Comparison of ENCODE assay signal across 20 cellular contexts in the genomic region with DNA sequence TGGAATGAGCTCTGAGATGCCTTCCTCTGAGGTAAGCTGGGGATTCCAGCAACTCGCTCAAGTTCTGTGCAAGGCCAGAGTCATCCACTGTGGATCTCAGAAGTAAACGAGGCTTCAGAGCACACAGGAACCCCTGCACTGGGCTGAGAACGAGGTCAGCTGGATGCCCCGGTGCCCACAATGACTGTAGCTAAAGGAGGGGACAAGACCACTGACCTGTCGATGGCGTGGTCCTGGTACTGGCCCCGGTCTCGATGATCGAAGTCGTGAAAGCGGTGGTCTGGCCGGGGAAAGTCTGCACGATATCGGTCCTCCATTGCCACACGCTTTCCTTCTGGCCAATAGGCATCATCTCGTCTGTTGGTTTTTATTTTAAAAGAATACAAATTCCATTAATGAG. TPM values are rescaled to one million over a fixed set of nuclear protein-coding genes. Genes with fewer than 3 reads are reported as not detected.
DNase-seq lines count a peak whose midpoint lies in the region; TF ChIP-seq lines count a peak whose summit lies in the region.
"Had no signal": no experiment of that assay in that cellular context is flagged by ENCODE, and none has a peak within 500 bp of the region (broad histone marks: within the 10 kb centered on the region; RNA-seq: fewer than 3 reads in every experiment).

No MANE protein-coding gene starts in this region.

- H2BK120ac ChIP-seq in mesenchymal stem cell (ENCODE audit: low read depth, low read length) = no peak overlapping the region

- no peak overlapping the region for H3K23ac ChIP-seq in mesenchymal stem cell (ENCODE audit: low read length in 2 of 2)

- H4K91ac ChIP-seq in mesenchymal stem cell (ENCODE audit: low read length) = no peak overlapping the region

- no peak overlapping the region for H3K4ac ChIP-seq in mesenchymal stem cell (ENCODE audit: low read depth in 1 of 2, low read length in 2 of 2)

- no peak overlapping the region for H2BK15ac ChIP-seq in mesenchymal stem cell (ENCODE audit: low read depth, poor library complexity, severe bottlenecking)

- no peak overlapping the region for H3K4me2 ChIP-seq in neural progenitor cell
- no peak overlapping the region for H3K4me2 ChIP-seq in mesenchymal stem cell (ENCODE audit: low read length, poor library complexity, severe bottlenecking)
- H3K4me2 ChIP-seq: GM23338 had no signal

- H2BK5ac ChIP-seq in mesenchymal stem cell (ENCODE audit: low read depth, low read length, poor library complexity, severe bottlenecking) = no peak overlapping the region

- H3K4me3 ChIP-seq in A673 (ENCODE audit: low read depth, low read length, poor library complexity, severe bottlenecking) = no peak overlapping the region
- H3K4me3 ChIP-seq in neural progenitor cell = no peak overlapping the region
- no peak overlapping the region for H3K4me3 ChIP-seq in spleen
- H3K4me3 ChIP-seq in mesenchymal stem cell (ENCODE audit: insufficient read depth in 1 of 2, low read depth in 1 of 2, low read length in 2 of 2) = no peak overlapping the region
- H3K4me3 ChIP-seq: GM23338, HAP-1 had no signal

- H3K4me1 ChIP-seq in A673 (ENCODE audit: insufficient read depth, low read length, poor library complexity, severe bottlenecking) (peaks cover 27% of the 10 kb centered on the region), neural progenitor cell (no peaks in the 10 kb centered on the region), spleen (no peaks in the 10 kb centered on the region), mesenchymal stem cell (ENCODE audit: control insufficient read depth, insufficient read depth, low read depth, low read length) (peaks cover 18% of the 10 kb centered on the region)
- H3K4me1 ChIP-seq: HAP-1 had no signal

- H3K9ac ChIP-seq in neural progenitor cell (no peak overlapping the region), mesenchymal stem cell (ENCODE audit: low read length) (no peak overlapping the region)

- H4K8ac ChIP-seq in mesenchymal stem cell (ENCODE audit: low read length) = no peak overlapping the region

- no peaks in the 10 kb centered on the region for H3K27me3 Mint-ChIP-seq in chondrocyte (ENCODE audit: low read depth)
- no peaks in the 10 kb centered on the region for H3K27me3 Mint-ChIP-seq in neural progenitor cell (ENCODE audit: insufficient read depth, low read depth)
- H3K27me3 Mint-ChIP-seq: CD4-positive, alpha-beta memory T cell had no signal

- H2BK12ac ChIP-seq in mesenchymal stem cell (ENCODE audit: low read length in 2 of 2) = no peak overlapping the region

- no peaks in the 10 kb centered on the region for H3F3A ChIP-seq in neural progenitor cell (ENCODE audit: low read depth)

- no peak overlapping the region for H3K4me3 Mint-ChIP-seq in chondrocyte (ENCODE audit: unreplicated experiment)
- no peak overlapping the region for H3K4me3 Mint-ChIP-seq in neural progenitor cell
- H3K4me3 Mint-ChIP-seq: CD4-positive, alpha-beta memory T cell; GM23338; HFFc6 had no signal

- POLR2A ChIA-PET in A673 (lab: Charles Lee; ENCODE audit: low non-redundant PET) = no interaction called here

- H3K9me3 ChIP-seq in A673 (ENCODE audit: low read depth, low read length, poor library complexity, severe bottlenecking) (no peaks in the 10 kb centered on the region), neural progenitor cell (ENCODE audit: low read depth) (no peaks in the 10 kb centered on the region), spleen (no peaks in the 10 kb centered on the region), mesenchymal stem cell (ENCODE audit: control insufficient read depth, low read length) (no peaks in the 10 kb centered on the region)
- H3K9me3 ChIP-seq: HAP-1 had no signal

- no peak overlapping the region for H2AK5ac ChIP-seq in mesenchymal stem cell (ENCODE audit: low read length, severe bottlenecking)

- peak overlapping the region; percentile 24 for H3K27ac ChIP-seq in A673 (ENCODE audit: low read depth, low read length, poor library complexity, severe bottlenecking)
- H3K27ac ChIP-seq in neural progenitor cell = no peak overlapping the region
- no peak overlapping the region for H3K27ac ChIP-seq in spleen
- no peak overlapping the region for H3K27ac ChIP-seq in mesenchymal stem cell (ENCODE audit: low read length, poor library complexity, severe bottlenecking)
- H3K27ac ChIP-seq: 22Rv1 had no signal

- H4K20me1 ChIP-seq in neural progenitor cell (ENCODE audit: low read depth) = peaks cover 4% of the 10 kb centered on the region

- H3K27ac Mint-ChIP-seq in chondrocyte (ENCODE audit: unreplicated experiment) = no peak overlapping the region
- H3K27ac Mint-ChIP-seq in neural progenitor cell = peak overlapping the region; percentile 29
- H3K27ac Mint-ChIP-seq: CD4-positive, alpha-beta memory T cell; GM23338; HFFc6 had no signal

- H3K36me3 ChIP-seq in A673 (ENCODE audit: insufficient read depth, low read length, poor library complexity, severe bottlenecking) (peaks cover 94% of the 10 kb centered on the region), neural progenitor cell (no peaks in the 10 kb centered on the region), spleen (peaks cover 7 to 100% (median 100%) of the 10 kb centered on the region in 6 donors), mesenchymal stem cell (ENCODE audit: control insufficient read depth in 1 of 2, insufficient read depth in 2 of 2, low read depth in 1 of 2, low read length in 2 of 2) (peaks cover 96 to 97% of the 10 kb centered on the region in 2 experiments)

- TF ChIP-seq CTCF in A673 (conservative IDR thresholded peaks at IDR 0.05; ENCODE audit: low read depth, low read length) (no peak), chondrocyte (IDR thresholded peaks at IDR 0.05) (no peak), neural progenitor cell (IDR thresholded peaks at IDR 0.05) (no peak), spleen (IDR thresholded peaks at IDR 0.05 in 8 of 11, conservative IDR thresholded peaks at IDR 0.05 in 3 of 11) (no peak)

- no peak for TF ChIP-seq POLR2A in spleen (IDR thresholded peaks at IDR 0.05)

- no TSS peak for BruUV-seq in A673 (replicated peaks; lab: Mats Ljungman, UMichigan)

- CTCF ChIA-PET in A673 (lab: Charles Lee) = interaction anchor here (0.8 to 0.9 kb wide), 2 partner anchors 32 to 156 kb away, joined by 3 to 9 read pairs; no protein-coding TSS in a partner anchor

- H3K36me3 Mint-ChIP-seq in chondrocyte (ENCODE audit: low read depth) = peaks cover 47% of the 10 kb centered on the region
- H3K36me3 Mint-ChIP-seq in neural progenitor cell = peaks cover 35% of the 10 kb centered on the region

- intact Hi-C loops in A673 (cut with micrococcal nuclease; ENCODE audit: unreplicated experiment) = no loop called here
- intact Hi-C loops in spleen (cut with DNase I; ENCODE audit: low total_unique reads) = no loop called here
- intact Hi-C loops in cardiac septum (cut with DNase I) = no loop called here

- H3K4me1 Mint-ChIP-seq in chondrocyte (ENCODE audit: low read depth) (no peaks in the 10 kb centered on the region), neural progenitor cell (peaks cover 14% of the 10 kb centered on the region)

- H3K14ac ChIP-seq in mesenchymal stem cell (ENCODE audit: low read length in 2 of 2) = no peak overlapping the region

- H2AFZ ChIP-seq in neural progenitor cell (replicated peaks) (no peak overlapping the region), mesenchymal stem cell (ENCODE audit: low read depth, low read length) (no peak overlapping the region)
- H2AFZ ChIP-seq: GM23338 had no signal

- 95 to 97% (median 97%) methylated on average over 16 of the region's 16 CpGs for WGBS in spleen, 5 donors
- WGBS in mesenchymal stem cell = 99% methylated on average over 15 of the region's 16 CpGs

- H3K18ac ChIP-seq in mesenchymal stem cell (ENCODE audit: low read depth in 1 of 2, low read length in 2 of 2) = no peak overlapping the region

- no peaks in the 10 kb centered on the region for H3K79me2 ChIP-seq in neural progenitor cell (ENCODE audit: low read depth)

- H3K27me3 ChIP-seq in A673 (replicated peaks; ENCODE audit: insufficient read depth, low read depth, low read length, poor library complexity) (no peaks in the 10 kb centered on the region), neural progenitor cell (no peaks in the 10 kb centered on the region), spleen (replicated peaks in 1 of 7) (no peaks in the 10 kb centered on the region), mesenchymal stem cell (ENCODE audit: control insufficient read depth in 1 of 2, insufficient read depth in 1 of 2, low read length in 2 of 2) (no peaks in the 10 kb centered on the region)

- DNase-seq in A673 (ENCODE audit: low spot score) = no peak
- peak; percentile 59 for DNase-seq in chondrocyte (ENCODE audit: low spot score)
- no peak for DNase-seq in neural progenitor cell (ENCODE audit: low spot score)
- DNase-seq in spleen = peak; percentile 13
- DNase-seq in mesenchymal stem cell = no peak
- DNase-seq in cardiac septum (ENCODE audit: low spot score) = no peak
- no peak for DNase-seq in NCI-H1436 treated with DMSO at 0.1 percent for 48 hours (lab: John Stamatoyannopoulos, UW)
- DNase-seq: ACHN; C1 segment of cervical spinal cord; Calu3; CD4-positive, alpha-beta memory T cell; COR-L47; DMS53; DMS79 treated with DMSO at 0.1 percent for 48 hours; GF-D8; HFFc6 had no signal

- peaks cover 48% of the 10 kb centered on the region for H3K79me1 ChIP-seq in mesenchymal stem cell (replicated peaks; ENCODE audit: low read length, poor library complexity, severe bottlenecking)

- H3K9me3 Mint-ChIP-seq in chondrocyte (ENCODE audit: low read depth) = no peaks in the 10 kb centered on the region
- no peaks in the 10 kb centered on the region for H3K9me3 Mint-ChIP-seq in neural progenitor cell
- H3K9me3 Mint-ChIP-seq: GM23338, HFFc6 had no signal

RNA-seq across cellular contexts. Expression of a gene that starts 24.8 kb away (rescaled TPM):
- total RNA-seq in A673 (2021) (0.34 and 0.90 TPM in 2 replicates), chondrocyte (1.7 to 17.0 TPM (median 2.0 TPM) in 3 replicates), neural progenitor cell (ENCODE audit: low replicate concordance) (1.8 and 3.5 TPM in 2 replicates), spleen (under 1 TPM in 5 of 7 donors, not detected in 2; 0.26 to 0.73 (median 0.27) TPM), cardiac septum (0.16 TPM)
- under 1 TPM; 0.05 to 0.10 (median 0.09) TPM for polyA plus RNA-seq in spleen
- 0.08 TPM for polyA plus RNA-seq in mesenchymal stem cell (2013, experiment 1 of 2)
- 0.03 TPM for polyA plus RNA-seq in mesenchymal stem cell (2013, experiment 2 of 2)
- total RNA-seq: G401 had no signal

RNA-seq across cellular contexts. Expression of a gene that starts 30.0 kb away (rescaled TPM):
- 124 and 153 TPM in 2 replicates for total RNA-seq in A673 (2021)
- 48.2 to 62.7 TPM (median 49.2 TPM) in 3 replicates for total RNA-seq in chondrocyte
- total RNA-seq in neural progenitor cell (ENCODE audit: low replicate concordance) = 45.2 and 53.3 TPM in 2 replicates
- 100 to 1,000 TPM in 6 of 7 donors, 10 to 100 TPM in 1; 73.4 to 146 (median 117) TPM for total RNA-seq in spleen
- 10 to 100 TPM; 34.8 to 90.6 (median 60.1) TPM for polyA plus RNA-seq in spleen
- 25.9 TPM for polyA plus RNA-seq in mesenchymal stem cell (2013, experiment 1 of 2)
- 24.3 TPM for polyA plus RNA-seq in mesenchymal stem cell (2013, experiment 2 of 2)
- total RNA-seq in cardiac septum = 48.6 TPM

RNA-seq across cellular contexts. Expression of a gene that starts 30.4 kb away (rescaled TPM):
- total RNA-seq in A673 (2021) = 158 and 171 TPM in 2 replicates
- 56.6 to 77.1 TPM (median 58.3 TPM) in 3 replicates for total RNA-seq in chondrocyte
- total RNA-seq in neural progenitor cell (ENCODE audit: low replicate concordance) = 57.9 and 89.2 TPM in 2 replicates
- 100 to 1,000 TPM in 5 of 7 donors, 10 to 100 TPM in 2; 94.5 to 161 (median 112) TPM for total RNA-seq in spleen
- polyA plus RNA-seq in spleen = 10 to 100 TPM; 41.7 to 70.0 (median 64.8) TPM
- polyA plus RNA-seq in mesenchymal stem cell (2013, experiment 1 of 2) = 32.5 TPM
- 30.9 TPM for polyA plus RNA-seq in mesenchymal stem cell (2013, experiment 2 of 2)
- total RNA-seq in cardiac septum = 67.4 TPM

Comparison
In these comparisons a context has a peak if more than half of its experiments do, and no peak if none do; other contexts are left out.
1. DNase-seq: peak in chondrocyte (single experiment) and spleen (single experiment); none in A673 (single experiment), neural progenitor cell (single experiment), mesenchymal stem cell (single experiment), cardiac septum (single experiment) and NCI-H1436 treated with DMSO at 0.1 percent for 48 hours (single experiment).